In the genomic region with DNA sequence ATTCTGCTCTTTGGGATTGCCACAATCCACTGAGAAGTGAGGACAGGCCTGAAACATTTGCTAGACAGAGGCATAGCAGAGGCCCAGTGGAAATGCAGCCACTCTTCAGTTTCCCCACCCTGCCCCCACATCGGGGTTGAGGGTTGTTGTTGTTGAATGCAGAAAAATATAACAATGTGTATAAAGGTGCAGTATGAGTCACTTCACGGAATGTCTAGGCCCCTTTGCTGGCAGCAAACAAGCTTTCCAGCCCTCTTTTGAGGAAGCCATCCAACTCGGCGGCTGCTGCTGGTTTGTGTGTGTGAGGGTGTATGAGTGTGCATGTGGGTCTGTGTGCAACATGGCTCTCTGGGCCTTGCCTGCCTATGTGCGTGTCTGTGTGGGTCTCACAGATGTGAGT, we compare ENCODE assay signal across 10 cellular contexts. TPM values are rescaled to one million over a fixed set of nuclear protein-coding genes. Genes with fewer than 3 reads are reported as not detected.
DNase-seq lines count a peak whose midpoint lies in the region; ATAC-seq lines count a peak whose summit lies in the region.
"Had no signal": no experiment of that assay in that cellular context is flagged by ENCODE, and none has a peak within 500 bp of the region (broad histone marks: within the 10 kb centered on the region; RNA-seq: fewer than 3 reads in every experiment).

No MANE protein-coding gene starts in this region.

- H3K27me3 Mint-ChIP-seq in stimulated activated naive CD8-positive, alpha-beta T cell treated with anti-CD3 and anti-CD28 coated beads, Interleukin-15, amount 100 ng/mL, for 72 hours: no peaks in the 10 kb centered on the region
- no peaks in the 10 kb centered on the region for H3K27me3 Mint-ChIP-seq in activated naive CD4-positive, alpha-beta T cell treated with anti-CD3 and anti-CD28 coated beads for 36 hours (ENCODE audit: low read depth)

- H3K27ac ChIP-seq in SJSA1: peak overlapping the region; percentile 49

- H3K27ac Mint-ChIP-seq in stimulated activated naive CD8-positive, alpha-beta T cell treated with anti-CD3 and anti-CD28 coated beads, Interleukin-15, amount 100 ng/mL, for 72 hours: no peak overlapping the region
- no peak overlapping the region for H3K27ac Mint-ChIP-seq in activated naive CD4-positive, alpha-beta T cell treated with anti-CD3 and anti-CD28 coated beads for 36 hours

- peaks cover 68% of the 10 kb centered on the region for H3K4me1 ChIP-seq in SJSA1 (replicated peaks)
- H3K4me1 ChIP-seq: BE2C had no signal

- no peak overlapping the region for H3K4me3 Mint-ChIP-seq in stimulated activated naive CD8-positive, alpha-beta T cell treated with anti-CD3 and anti-CD28 coated beads, Interleukin-15, amount 100 ng/mL, for 72 hours
- H3K4me3 Mint-ChIP-seq in activated naive CD4-positive, alpha-beta T cell treated with anti-CD3 and anti-CD28 coated beads for 36 hours: no peak overlapping the region

- peak; percentile 20 for DNase-seq in activated CD8-positive, alpha-beta memory T cell treated with anti-CD3 and anti-CD28 coated beads, Interleukin-2, amount 50 U/mL, for 4 hours
- DNase-seq in activated CD8-positive, alpha-beta memory T cell treated with anti-CD3 and anti-CD28 coated beads, Interleukin-2, amount 50 U/mL, for 48 hours: no peak
- DNase-seq in SJSA1 (ENCODE audit: low read depth in 1 of 2, low spot score in 2 of 2) (peak; percentile 74 to 78), fibroblast of peridontal ligament (ENCODE audit: extremely low read depth) (peak; percentile 57), NCI-H1694 (lab: John Stamatoyannopoulos, UW) (no peak), HuH-7 (ENCODE audit: low spot score) (no peak)
- DNase-seq in stimulated activated naive CD8-positive, alpha-beta T cell treated with anti-CD3 and anti-CD28 coated beads, Interleukin-15, amount 100 ng/mL, for 72 hours: no peak
- no peak for DNase-seq in activated naive CD4-positive, alpha-beta T cell treated with anti-CD3 and anti-CD28 coated beads for 36 hours
- DNase-seq: BE2C, hypothalamus had no signal

- H3K4me1 Mint-ChIP-seq in stimulated activated naive CD8-positive, alpha-beta T cell treated with anti-CD3 and anti-CD28 coated beads, Interleukin-15, amount 100 ng/mL, for 72 hours: peaks cover 51% of the 10 kb centered on the region
- H3K4me1 Mint-ChIP-seq in activated naive CD4-positive, alpha-beta T cell treated with anti-CD3 and anti-CD28 coated beads for 36 hours (ENCODE audit: low read depth): peaks cover 20% of the 10 kb centered on the region

- H3K9me3 Mint-ChIP-seq in stimulated activated naive CD8-positive, alpha-beta T cell treated with anti-CD3 and anti-CD28 coated beads, Interleukin-15, amount 100 ng/mL, for 72 hours: no peaks in the 10 kb centered on the region
- H3K9me3 Mint-ChIP-seq in activated naive CD4-positive, alpha-beta T cell treated with anti-CD3 and anti-CD28 coated beads for 36 hours: no peaks in the 10 kb centered on the region

- H3K36me3 Mint-ChIP-seq in activated naive CD4-positive, alpha-beta T cell treated with anti-CD3 and anti-CD28 coated beads for 36 hours (ENCODE audit: low read depth): no peaks in the 10 kb centered on the region

- no peaks in the 10 kb centered on the region for H3K27me3 ChIP-seq in SJSA1 (replicated peaks)
- H3K27me3 ChIP-seq: BE2C had no signal

- CTCF ChIA-PET in activated naive CD4-positive, alpha-beta T cell treated with anti-CD3 and anti-CD28 coated beads for 36 hours (lab: Charles Lee): interaction anchor here (4.4 to 5.9 kb wide), 2 partner anchors 32 to 38 kb away, joined by 25 to 74 read pairs; no protein-coding TSS in a partner anchor

- peak; percentile 13 for ATAC-seq in stimulated activated naive CD8-positive, alpha-beta T cell treated with anti-CD3 and anti-CD28 coated beads, Interleukin-15, amount 100 ng/mL, for 72 hours

- H3K36me3 ChIP-seq in SJSA1: no peaks in the 10 kb centered on the region
- H3K36me3 ChIP-seq: BE2C had no signal

- no peaks in the 10 kb centered on the region for H3K9me3 ChIP-seq in SJSA1 (replicated peaks)
- H3K9me3 ChIP-seq: BE2C had no signal

- peak overlapping the region; percentile 20 for H3K4me3 ChIP-seq in SJSA1

- intact Hi-C loops in activated naive CD4-positive, alpha-beta T cell treated with anti-CD3 and anti-CD28 coated beads for 36 hours (cut with micrococcal nuclease): no loop called here

RNA-seq across cellular contexts. Expression of gene ELF4, which starts 8.1 kb away (rescaled TPM):
- 20.4 and 26.7 TPM in 2 replicates for total RNA-seq in SJSA1 (2014; rRNA removed; shearing (Covaris generic))
- 10 to 100 TPM; 15.8 to 16.5 TPM for total RNA-seq in activated naive CD4-positive, alpha-beta T cell treated with anti-CD3 and anti-CD28 coated beads for 36 hours

RNA-seq across cellular contexts. Expression of gene AIFM1, which starts 47.2 kb away (rescaled TPM):
- total RNA-seq in SJSA1 (2014; rRNA removed; shearing (Covaris generic)): 24.4 and 35.1 TPM in 2 replicates
- total RNA-seq in activated naive CD4-positive, alpha-beta T cell treated with anti-CD3 and anti-CD28 coated beads for 36 hours: 10 to 100 TPM; 59.4 to 63.1 TPM

RNA-seq across cellular contexts. Expression of gene RAB33A, which starts 53.4 kb away (rescaled TPM):
- 0.32 and 0.75 TPM in 2 replicates for total RNA-seq in SJSA1 (2014; rRNA removed; shearing (Covaris generic))
- 10 to 100 TPM; 11.3 to 15.1 TPM for total RNA-seq in activated naive CD4-positive, alpha-beta T cell treated with anti-CD3 and anti-CD28 coated beads for 36 hours

Comparison
In these comparisons a context has a peak if more than half of its experiments do, and no peak if none do; other contexts are left out.
1. DNase-seq: peak in activated CD8-positive, alpha-beta memory T cell treated with anti-CD3 and anti-CD28 coated beads, Interleukin-2, amount 50 U/mL, for 4 hours (single experiment), SJSA1 (2 of 2) and fibroblast of peridontal ligament (single experiment); none in activated CD8-positive, alpha-beta memory T cell treated with anti-CD3 and anti-CD28 coated beads, Interleukin-2, amount 50 U/mL, for 48 hours (single experiment), stimulated activated naive CD8-positive, alpha-beta T cell treated with anti-CD3 and anti-CD28 coated beads, Interleukin-15, amount 100 ng/mL, for 72 hours (0 of 2), NCI-H1694 (single experiment), activated naive CD4-positive, alpha-beta T cell treated with anti-CD3 and anti-CD28 coated beads for 36 hours (single experiment) and HuH-7 (single experiment).